Comparison of ENCODE assay signal across 8 cellular contexts in genomic region chr19:29212614-29213573, GRCh38. TPM values are rescaled to one million over a fixed set of nuclear protein-coding genes. Genes with fewer than 3 reads are reported as not detected.
DNase-seq lines count a peak whose midpoint lies in the region; ATAC-seq, FAIRE-seq and TF ChIP-seq lines count a peak whose summit lies in the region.

UQCRFS1 (minus strand) TSS chr19:29213151; CDS start chr19:29213118, 33 bp downstream.

- TF ChIP-seq RAD21 in IMR-90 (IDR thresholded peaks at IDR 0.05; ENCODE audit: low read length), result no peak

- H3K27me3 ChIP-seq in IMR-90 (ENCODE audit: control insufficient read depth, insufficient read depth, low read length), result peaks cover 3% of the 10 kb centered on the region
- no peaks in the 10 kb centered on the region for H3K27me3 ChIP-seq in endothelial cell of umbilical vein (ENCODE audit: control insufficient read depth in 2 of 2, insufficient read depth in 2 of 2, low read length in 2 of 2)

- H2BK5ac ChIP-seq in IMR-90 (ENCODE audit: low read depth, low read length, poor library complexity, severe bottlenecking), result peak within 1 kb of the TSS; percentile 32

- peak; percentile 64 for TF ChIP-seq POLR2A in IMR-90 (IDR thresholded peaks at IDR 0.05; ENCODE audit: low read depth, low read length)
- no peak for TF ChIP-seq POLR2A in endothelial cell of umbilical vein (IDR thresholded peaks at IDR 0.05; ENCODE audit: low read depth, low read length)

- H4K20me1 ChIP-seq in IMR-90 (ENCODE audit: insufficient read depth, low read length), result peaks cover 20% of the 10 kb centered on the region
- peaks cover 30% of the 10 kb centered on the region for H4K20me1 ChIP-seq in OCI-LY7 (ENCODE audit: insufficient read depth, low read length)
- H4K20me1 ChIP-seq in endothelial cell of umbilical vein (replicated peaks; ENCODE audit: control insufficient read depth, extremely low read depth, insufficient read depth, low read length), result peaks cover 14% of the 10 kb centered on the region

- dilution Hi-C loops in IMR-90 (cut with HindIII; ENCODE audit: low sequenced_read_pairs, unreplicated experiment) (no loop called here), endothelial cell of umbilical vein (cut with MboI; ENCODE audit: extremely low pct_ligation_motif_present, low sequenced_read_pairs) (no loop called here)

- POLR2A ChIA-PET in IMR-90 (lab: Charles Lee; ENCODE audit: unreplicated experiment), result no interaction called here
- POLR2A ChIA-PET in OCI-LY7 (lab: Charles Lee), result interaction anchor here (0.6 kb wide), 1 partner anchor 591 kb away, joined by 4 read pairs; no protein-coding TSS in a partner anchor
- POLR2A ChIA-PET in endothelial cell of umbilical vein (lab: Charles Lee), result no interaction called here

- peak within 1 kb of the TSS; percentile 28 for H3K14ac ChIP-seq in IMR-90 (replicated peaks; ENCODE audit: low read depth, low read length)

- H3K79me2 ChIP-seq in OCI-LY7 (ENCODE audit: insufficient read depth, low read depth, low read length) (peaks cover 49% of the 10 kb centered on the region), endothelial cell of umbilical vein (ENCODE audit: control insufficient read depth, insufficient read depth, low read length) (peaks cover 46% of the 10 kb centered on the region)

- WGBS in IMR-90 (ENCODE audit: extremely low coverage in 2 of 2, insufficient read length in 1 of 2), 2 experiments, result 0% methylated on average over 15 of the region's 96 CpGs; no CpG with 5 or more reads in 1 of the 2 experiments

- peak within 1 kb of the TSS; percentile 86 for H2AK9ac ChIP-seq in IMR-90 (replicated peaks; ENCODE audit: low read depth, low read length, poor library complexity)

- H2AK5ac ChIP-seq in IMR-90 (ENCODE audit: low read depth, low read length), result no peak within 1 kb of the TSS

- peak within 1 kb of the TSS; percentile 74; the same call in 1 of the 2 replicates for H3K4ac ChIP-seq in IMR-90 (ENCODE audit: low read depth, low read length)

- H3K9me3 ChIP-seq in IMR-90 (ENCODE audit: control insufficient read depth, insufficient read depth, low read length), result no peaks in the 10 kb centered on the region
- peaks cover 6% of the 10 kb centered on the region; the same call in 1 of the 2 replicates for H3K9me3 ChIP-seq in OCI-LY7 (ENCODE audit: low read length)
- no peaks in the 10 kb centered on the region for H3K9me3 ChIP-seq in endothelial cell of umbilical vein (replicated peaks; ENCODE audit: control insufficient read depth, insufficient read depth, low read length)

- CTCF ChIA-PET in IMR-90 (lab: Yijun Ruan, JAX) (no interaction called here), OCI-LY7 (lab: Charles Lee; ENCODE audit: unreplicated experiment) (no interaction called here), endothelial cell of umbilical vein (lab: Charles Lee) (no interaction called here)

- FAIRE-seq in endothelial cell of umbilical vein (lab: Jason Lieb, UNC), result peak; percentile 90

- H2BK20ac ChIP-seq in IMR-90 (ENCODE audit: low read depth, low read length), result no peak within 1 kb of the TSS

- H4K8ac ChIP-seq in IMR-90 (ENCODE audit: low read depth in 2 of 2, low read length in 2 of 2), result peak within 1 kb of the TSS; percentile 88 to 89

- H2BK15ac ChIP-seq in IMR-90 (ENCODE audit: low read depth, low read length), result no peak within 1 kb of the TSS

- DNase-seq in DMS114 treated with DMSO at 0.1 percent for 48 hours (lab: John Stamatoyannopoulos, UW; ENCODE audit: unreplicated experiment) (peak; percentile 90), IMR-90 (peak; percentile 89), OCI-LY7 (ENCODE audit: low spot score) (peak; percentile 96), activated T-cell treated with anti-CD3 and anti-CD28 coated beads for 1 hour (ENCODE audit: low read depth) (peak; percentile 95), endothelial cell of umbilical vein (ENCODE audit: low read depth, low spot score) (peak; percentile 95), midbrain (lab: John Stamatoyannopoulos, UW) (peak; percentile 95)
- DNase-seq in stimulated activated CD8-positive, alpha-beta memory T cell treated with anti-CD3 and anti-CD28 coated beads, Interleukin-15, amount 100 ng/mL, for 48 hours (ENCODE audit: low read depth in 2 of 2), result peak; percentile 95 to 96

- H2AFZ ChIP-seq in IMR-90 (replicated peaks; ENCODE audit: low read length, poor library complexity) (peak within 1 kb of the TSS; percentile 99), OCI-LY7 (ENCODE audit: low read length) (peak within 1 kb of the TSS; percentile 94), endothelial cell of umbilical vein (ENCODE audit: low read depth, low read length) (peak within 1 kb of the TSS; percentile 97)

- H3K4me2 ChIP-seq in IMR-90 (ENCODE audit: low read depth, low read length) (peak within 1 kb of the TSS; percentile 100), OCI-LY7 (ENCODE audit: low read length) (peak within 1 kb of the TSS; percentile 96), endothelial cell of umbilical vein (ENCODE audit: insufficient read depth, low read length) (peak within 1 kb of the TSS; percentile 89)

- H4K91ac ChIP-seq in IMR-90 (ENCODE audit: insufficient read depth, low read depth, low read length), result no peak within 1 kb of the TSS; the same call in 1 of the 2 replicates

- intact Hi-C loops in IMR-90 (cut with micrococcal nuclease) (loop anchor here (5.0 kb wide), 1 partner anchor 394 kb away; the partner anchor contains the start of gene POP4), OCI-LY7 (cut with micrococcal nuclease; ENCODE audit: unreplicated experiment) (loop anchor here (5.0 to 10.0 kb wide), 2 partner anchors 394 to 512 kb away; partner anchors contain the start of gene POP4), endothelial cell of umbilical vein (cut with micrococcal nuclease) (no loop called here)

- H3K9me1 ChIP-seq in IMR-90 (ENCODE audit: insufficient read depth, low read length) (no peaks in the 10 kb centered on the region), endothelial cell of umbilical vein (replicated peaks; ENCODE audit: control insufficient read depth, extremely low read depth, insufficient read depth, low read length) (no peaks in the 10 kb centered on the region)

- H3K36me3 ChIP-seq in IMR-90 (ENCODE audit: control insufficient read depth, insufficient read depth, low read length) (no peaks in the 10 kb centered on the region), OCI-LY7 (ENCODE audit: insufficient read depth, low read length) (peaks cover 45% of the 10 kb centered on the region), endothelial cell of umbilical vein (ENCODE audit: control insufficient read depth in 2 of 2, extremely low read depth in 1 of 2, insufficient read depth in 2 of 2, low read length in 2 of 2) (no peaks in the 10 kb centered on the region)

- H3K27ac ChIP-seq in IMR-90 (ENCODE audit: insufficient read depth, low read length) (peak within 1 kb of the TSS; percentile 85), OCI-LY7 (ENCODE audit: low read depth, low read length, poor library complexity, severe bottlenecking) (peak within 1 kb of the TSS; percentile 68), endothelial cell of umbilical vein (ENCODE audit: insufficient read depth, low read depth, low read length) (peak within 1 kb of the TSS; percentile 85)

- TF ChIP-seq CTCF in IMR-90 (conservative IDR thresholded peaks at IDR 0.05; ENCODE audit: low read depth, low read length) (no peak), OCI-LY7 (conservative IDR thresholded peaks at IDR 0.05; ENCODE audit: low read length) (no peak), endothelial cell of umbilical vein (IDR thresholded peaks at IDR 0.05; ENCODE audit: extremely low read depth in 1 of 2, insufficient read depth in 1 of 2, low read depth in 1 of 2, low read length in 2 of 2) (no peak)

- H3K4me3 ChIP-seq in IMR-90 (ENCODE audit: insufficient read depth, low read depth, low read length) (peak within 1 kb of the TSS; percentile 100), OCI-LY7 (ENCODE audit: low read depth, low read length, poor library complexity, severe bottlenecking) (peak within 1 kb of the TSS; percentile 89), endothelial cell of umbilical vein (replicated peaks in 1 of 3; ENCODE audit: insufficient read depth in 1 of 3, low read depth in 1 of 3, low read length in 3 of 3) (peak within 1 kb of the TSS; percentile 95 to 96 (median 96))

- no peak within 1 kb of the TSS; the same call in 1 of the 2 replicates for H2BK120ac ChIP-seq in IMR-90 (ENCODE audit: low read depth, low read length)

- peak within 1 kb of the TSS; percentile 99 for H3K9ac ChIP-seq in IMR-90 (ENCODE audit: low read depth, low read length)
- H3K9ac ChIP-seq in endothelial cell of umbilical vein (replicated peaks; ENCODE audit: extremely low read depth, insufficient read depth, low read length), result peak within 1 kb of the TSS; percentile 98

- peak within 1 kb of the TSS; percentile 90 for H4K5ac ChIP-seq in IMR-90 (ENCODE audit: low read depth, low read length)

- BruUV-seq in IMR-90 (replicated peaks; lab: Mats Ljungman, UMichigan) (no TSS peak), OCI-LY7 (replicated peaks; lab: Mats Ljungman, UMichigan) (no TSS peak), endothelial cell of umbilical vein (replicated peaks; lab: Mats Ljungman, UMichigan) (TSS peak; percentile 30)

- no peaks in the 10 kb centered on the region for H3K9me2 ChIP-seq in OCI-LY7 (ENCODE audit: insufficient read depth, low read length)

- ATAC-seq in GM21529 (IDR thresholded peaks at IDR 0.05; ENCODE audit: unreplicated experiment) (peak; percentile 95), IMR-90 (ENCODE audit: low read depth) (peak; percentile 99)

- H3K79me1 ChIP-seq in IMR-90 (ENCODE audit: low read depth in 1 of 2, low read length in 2 of 2), result 0 out of 4 replicates have a peak, but pooled peaks cover 3 to 6% of the 10 kb centered on the region in 2 experiments

- peak within 1 kb of the TSS; percentile 88; the same call in 1 of the 2 replicates for H3K56ac ChIP-seq in IMR-90 (ENCODE audit: extremely low read depth, insufficient read depth, low read length)

- H3K4me1 ChIP-seq in IMR-90 (ENCODE audit: control insufficient read depth, insufficient read depth, low read length) (peaks cover 2% of the 10 kb centered on the region; the same call in 1 of the 2 replicates), OCI-LY7 (ENCODE audit: insufficient read depth, low read length, poor library complexity, severe bottlenecking) (peaks cover 27% of the 10 kb centered on the region), endothelial cell of umbilical vein (ENCODE audit: control insufficient read depth, extremely low read depth, insufficient read depth, low read length) (peaks cover 11% of the 10 kb centered on the region)

- in situ Hi-C loops in IMR-90 (cut with MboI; ENCODE audit: low sequenced_read_pairs), result no loop called here

- 0 out of 2 replicates have a peak within 1 kb of the TSS, but pooled peaks have one; percentile 36 for H3K18ac ChIP-seq in IMR-90 (ENCODE audit: low read depth, low read length)

- H3K23ac ChIP-seq in IMR-90 (ENCODE audit: low read depth, low read length), result peak within 1 kb of the TSS; percentile 72

RNA-seq across cellular contexts. Expression of gene UQCRFS1, which starts in this region (rescaled TPM):
- total RNA-seq in IMR-90 (2012; rRNA removed), result 37.1 and 40.0 TPM in 2 replicates
- polyA plus RNA-seq in IMR-90 (2012; rRNA removed), result 42.9 and 43.8 TPM in 2 replicates
- 23.7 and 35.7 TPM in 2 replicates for polyA plus RNA-seq in IMR-90 (2012; cell fraction: cytosol; rRNA removed)
- 6.4 and 16.5 TPM in 2 replicates for polyA plus RNA-seq in IMR-90 (2012; cell fraction: nucleus; rRNA removed; ENCODE audit: low replicate concordance)
- total RNA-seq in OCI-LY7 (2014; rRNA removed; shearing (Covaris generic)), result 32.6 and 40.6 TPM in 2 replicates
- total RNA-seq in OCI-LY7 (2022), result 40.0 and 42.6 TPM in 2 replicates
- 26.4 and 28.2 TPM in 2 replicates for total RNA-seq in endothelial cell of umbilical vein
- 33.8 and 38.5 TPM in 2 replicates for polyA plus RNA-seq in endothelial cell of umbilical vein
- polyA plus RNA-seq in endothelial cell of umbilical vein (2011; cell fraction: cytosol; rRNA removed), result 38.5 and 42.7 TPM in 2 replicates
- 15.9 and 17.6 TPM in 2 replicates for polyA plus RNA-seq in endothelial cell of umbilical vein (2011; cell fraction: nucleus; rRNA removed)
- polyA plus RNA-seq in endothelial cell of umbilical vein (2012), result 34.7 and 42.8 TPM in 2 replicates
- polyA minus RNA-seq in endothelial cell of umbilical vein, result 35.3 and 35.5 TPM in 2 replicates
- polyA minus RNA-seq in endothelial cell of umbilical vein (2011; cell fraction: cytosol; rRNA and poly(A)+ RNA removed), result 22.3 TPM
- 12.3 and 18.7 TPM in 2 replicates for polyA minus RNA-seq in endothelial cell of umbilical vein (2011; cell fraction: nucleus; rRNA and poly(A)+ RNA removed)

Comparison
In these comparisons a context has a peak if more than half of its experiments do, and no peak if none do; other contexts are left out.
1. Peak in every context shown above with its lines: DNase-seq, ATAC-seq, H3K4me3 ChIP-seq and H3K27ac ChIP-seq.